In genomic region chr11:46690702-46691101, GRCh38 we compare ENCODE assay signal across 23 cellular contexts. TPM values are rescaled to one million over a fixed set of nuclear protein-coding genes. Genes with fewer than 3 reads are reported as not detected.
"Had no signal": no experiment of that assay in that cellular context is flagged by ENCODE, and none has a peak within 500 bp of the region (broad histone marks: within the 10 kb centered on the region; RNA-seq: fewer than 3 reads in every experiment).

No MANE protein-coding gene starts in this region.

- H3K36me3 Mint-ChIP-seq: natural killer cell had no signal

- H3K27ac Mint-ChIP-seq: activated CD4-positive, alpha-beta memory T cell treated with anti-CD3 and anti-CD28 coated beads, Interleukin-2, amount 10 ng/mL, durations not matched to agents 7 days and 5 days; activated naive CD8-positive, alpha-beta T cell treated with anti-CD3 and anti-CD28 coated beads, Interleukin-2, amount 10 ng/mL, durations not matched to agents 7 days and 5 days; T-helper 2 cell treated with Interferon-gamma antibody and Interleukin-4, amounts not matched to agents 5 μg/mL and 100 μg/mL, for 36 hours; WTC11 had no signal

- H3K9me3 ChIP-seq: body of pancreas, colonic mucosa, gastrocnemius medialis, sigmoid colon, suprapubic skin, transverse colon, uterus had no signal

- H3K4me3 Mint-ChIP-seq: activated CD4-positive, alpha-beta memory T cell treated with anti-CD3 and anti-CD28 coated beads, Interleukin-2, amount 10 ng/mL, durations not matched to agents 7 days and 5 days; activated naive CD8-positive, alpha-beta T cell treated with anti-CD3 and anti-CD28 coated beads, Interleukin-2, amount 10 ng/mL, durations not matched to agents 7 days and 5 days; natural killer cell; T-helper 2 cell treated with Interferon-gamma antibody and Interleukin-4, amounts not matched to agents 5 μg/mL and 100 μg/mL, for 36 hours; WTC11 had no signal

- H3K4me3 ChIP-seq: body of pancreas, colonic mucosa, gastrocnemius medialis, lung, sigmoid colon, suprapubic skin, transverse colon, uterus had no signal

- H3K27me3 Mint-ChIP-seq: activated CD4-positive, alpha-beta memory T cell treated with anti-CD3 and anti-CD28 coated beads, Interleukin-2, amount 10 ng/mL, durations not matched to agents 7 days and 5 days; activated naive CD8-positive, alpha-beta T cell treated with anti-CD3 and anti-CD28 coated beads, Interleukin-2, amount 10 ng/mL, durations not matched to agents 7 days and 5 days had no signal

- H3K9me3 Mint-ChIP-seq: activated CD4-positive, alpha-beta memory T cell treated with anti-CD3 and anti-CD28 coated beads, Interleukin-2, amount 10 ng/mL, durations not matched to agents 7 days and 5 days; activated naive CD8-positive, alpha-beta T cell treated with anti-CD3 and anti-CD28 coated beads, Interleukin-2, amount 10 ng/mL, durations not matched to agents 7 days and 5 days; natural killer cell; T-helper 2 cell treated with Interferon-gamma antibody and Interleukin-4, amounts not matched to agents 5 μg/mL and 100 μg/mL, for 36 hours; WTC11 had no signal

- H3K27me3 ChIP-seq: body of pancreas, colonic mucosa, gastrocnemius medialis, sigmoid colon, suprapubic skin, transverse colon, uterus had no signal

- H3K4me1 ChIP-seq: body of pancreas, colonic mucosa, parathyroid adenoma had no signal

- H3K27ac ChIP-seq: body of pancreas, colonic mucosa, gastrocnemius medialis, parathyroid adenoma, sigmoid colon, suprapubic skin, transverse colon, uterus had no signal

- DNase-seq: activated CD4-positive, alpha-beta memory T cell treated with anti-CD3 and anti-CD28 coated beads, Interleukin-2, amount 10 ng/mL, durations not matched to agents 7 days and 5 days; activated CD4-positive, alpha-beta T cell treated with anti-CD3 and anti-CD28 coated beads for 4 hours; activated naive CD8-positive, alpha-beta T cell treated with anti-CD3 and anti-CD28 coated beads, Interleukin-2, amount 10 ng/mL, durations not matched to agents 7 days and 5 days; amygdala; body of pancreas; caudate nucleus; colonic mucosa; effector CD4-positive, alpha-beta T cell; gastrocnemius medialis; head of caudate nucleus; kidney; natural killer cell; sigmoid colon; stimulated activated naive CD8-positive, alpha-beta T cell treated with anti-CD3 and anti-CD28 coated beads, Interleukin-15, Interleukin-2, amounts not matched to agents 100 U/mL and 50 U/mL, for 24 hours; transverse colon; uterus had no signal

- H3K36me3 ChIP-seq: uterus had no signal

- ATAC-seq: body of pancreas; esophagus mucosa; gastrocnemius medialis; left lobe of liver; natural killer cell; stimulated activated naive CD8-positive, alpha-beta T cell treated with anti-CD3 and anti-CD28 coated beads, Interleukin-15, Interleukin-2, amounts not matched to agents 100 U/mL and 50 U/mL, for 24 hours; WTC11 had no signal

- H3K4me1 Mint-ChIP-seq: WTC11 had no signal

RNA-seq across cellular contexts. Expression of gene F2, which starts 28.3 kb away (rescaled TPM):
- total RNA-seq: activated CD4-positive, alpha-beta memory T cell treated with anti-CD3 and anti-CD28 coated beads, Interleukin-2, amount 10 ng/mL, durations not matched to agents 7 days and 5 days; activated naive CD8-positive, alpha-beta T cell treated with anti-CD3 and anti-CD28 coated beads, Interleukin-2, amount 10 ng/mL, durations not matched to agents 7 days and 5 days; body of pancreas; esophagus mucosa; kidney had no signal
